In the genomic region with DNA sequence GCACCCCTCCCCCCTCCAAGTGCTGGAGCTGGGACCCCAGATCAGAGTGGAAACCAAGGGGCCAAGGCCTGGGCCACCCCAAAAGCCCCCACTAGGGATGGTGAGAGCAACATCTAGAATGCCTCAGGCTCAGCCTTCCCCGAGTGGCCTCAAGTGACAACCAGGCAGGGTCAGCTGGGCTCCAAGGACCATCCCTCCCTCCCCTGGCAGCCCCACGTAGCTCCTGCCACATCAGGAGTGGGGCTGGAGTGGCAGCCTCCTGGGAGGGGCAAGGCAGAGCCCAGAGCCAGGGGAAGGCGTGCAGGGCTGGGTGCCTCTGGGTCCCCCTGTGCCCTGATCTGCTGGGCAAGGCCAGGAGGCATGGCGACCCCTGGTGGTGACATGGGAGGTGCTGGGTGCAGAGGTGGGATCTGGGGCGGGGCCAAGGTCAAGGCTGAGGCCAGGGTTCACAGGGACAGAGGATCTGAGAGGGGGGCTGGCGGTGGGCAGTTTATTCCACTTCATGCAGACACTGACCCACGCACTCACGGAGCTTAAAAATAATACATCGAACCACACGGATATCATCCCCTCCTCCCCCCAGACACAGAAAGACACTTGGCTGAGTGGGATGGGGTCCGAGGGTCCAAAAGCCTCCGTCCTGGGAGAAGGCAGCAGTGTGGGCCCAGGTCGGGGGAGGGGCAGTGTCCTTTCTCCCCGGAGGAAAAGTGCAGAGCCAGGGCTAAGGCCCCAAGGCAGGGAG, we compare ENCODE assay signal across 8 cellular contexts.
DNase-seq lines count a peak whose midpoint lies in the region; ATAC-seq lines count a peak whose summit lies in the region.

No MANE protein-coding gene starts in this region.

- peak; percentile 63 for ATAC-seq in HG02588 (IDR thresholded peaks at IDR 0.05; ENCODE audit: unreplicated experiment)
- no peak for ATAC-seq in HG03139 (IDR thresholded peaks at IDR 0.05; ENCODE audit: unreplicated experiment)

- DNase-seq in EL: peak; percentile 67
- DNase-seq in NCI-H526 treated with DMSO at 0.1 percent for 48 hours (lab: John Stamatoyannopoulos, UW): peak; percentile 27
- DNase-seq in activated CD4-positive, alpha-beta T cell treated with anti-CD3 and anti-CD28 coated beads, Interleukin-2, amount 50 U/mL, for 4 hours: peak; percentile 90 to 94
- DNase-seq in ecto neural progenitor cell (ENCODE audit: low spot score): peak; percentile 83
- peak; percentile 33 for DNase-seq in midbrain (lab: John Stamatoyannopoulos, UW)
- DNase-seq in stimulated activated CD8-positive, alpha-beta memory T cell treated with anti-CD3 and anti-CD28 coated beads, Interleukin-4, amount 100 ng/mL, for 1 hour (ENCODE audit: low read depth in 2 of 2, low spot score in 1 of 2): peak; percentile 87 to 96

Comparison
In these comparisons a context has a peak if more than half of its experiments do, and no peak if none do; other contexts are left out.
1. DNase-seq: peak in every context shown above with its lines; median percentile 92 in activated CD4-positive, alpha-beta T cell treated with anti-CD3 and anti-CD28 coated beads, Interleukin-2, amount 50 U/mL, for 4 hours; 92 in stimulated activated CD8-positive, alpha-beta memory T cell treated with anti-CD3 and anti-CD28 coated beads, Interleukin-4, amount 100 ng/mL, for 1 hour; 83 in ecto neural progenitor cell; 67 in EL; 33 in midbrain; 27 in NCI-H526 treated with DMSO at 0.1 percent for 48 hours.